In genomic region chr1:240193699-240194098, GRCh38 we compare ENCODE assay signal across 22 cellular contexts.
DNase-seq lines count a peak whose midpoint lies in the region; ATAC-seq and TF ChIP-seq lines count a peak whose summit lies in the region.
"Had no signal": no experiment of that assay in that cellular context is flagged by ENCODE, and none has a peak within 500 bp of the region (broad histone marks: within the 10 kb centered on the region; RNA-seq: fewer than 3 reads in every experiment).

No MANE protein-coding gene starts in this region.

- peaks cover 11% of the 10 kb centered on the region for H3K36me3 Mint-ChIP-seq in endodermal cell (ENCODE audit: low read depth)
- H3K36me3 Mint-ChIP-seq: CD8-positive, alpha-beta T cell; naive thymus-derived CD4-positive, alpha-beta T cell; T-cell had no signal

- no peak for TF ChIP-seq CTCF in brain microvascular endothelial cell (IDR thresholded peaks at IDR 0.05; ENCODE audit: low read depth, low read length, missing control alignments)
- TF ChIP-seq CTCF in endodermal cell (conservative IDR thresholded peaks at IDR 0.05): no peak

- no peaks in the 10 kb centered on the region for H3K27me3 Mint-ChIP-seq in endodermal cell (ENCODE audit: insufficient read depth)

- H3K4me3 ChIP-seq in brain microvascular endothelial cell (ENCODE audit: low read depth, low read length) (no peak overlapping the region), rectal smooth muscle tissue (ENCODE audit: low read length) (no peak overlapping the region), endodermal cell (ENCODE audit: low read length) (no peak overlapping the region)
- H3K4me3 ChIP-seq: ovary had no signal

- peaks cover 27% of the 10 kb centered on the region for H3K4me1 Mint-ChIP-seq in endodermal cell

- H3K27ac Mint-ChIP-seq in endodermal cell: no peak overlapping the region
- H3K27ac Mint-ChIP-seq: CD8-positive, alpha-beta T cell; H9; naive thymus-derived CD4-positive, alpha-beta T cell; T-cell had no signal

- no peaks in the 10 kb centered on the region for H3K9me3 Mint-ChIP-seq in endodermal cell
- H3K9me3 Mint-ChIP-seq: CD8-positive, alpha-beta T cell; H9; T-cell had no signal

- WGBS in endodermal cell (ENCODE audit: insufficient coverage in 1 of 2, insufficient read length in 1 of 2), 2 experiments: 63 to 80% methylated on average over 1 to 2 of the region's 2 CpGs

- in situ Hi-C loops in brain microvascular endothelial cell (cut with HindIII; ENCODE audit: low pct_ligation_motif_present, low sequenced_read_pairs): no loop called here

- H3K9ac ChIP-seq in rectal smooth muscle tissue (ENCODE audit: low read length) (no peak overlapping the region), endodermal cell (ENCODE audit: extremely low read depth, low read length, poor library complexity, severe bottlenecking) (no peak overlapping the region)

- H3K27me3 ChIP-seq in brain microvascular endothelial cell (replicated peaks) (no peaks in the 10 kb centered on the region), rectal smooth muscle tissue (ENCODE audit: control insufficient read depth, insufficient read depth, low read length) (no peaks in the 10 kb centered on the region), endodermal cell (ENCODE audit: control insufficient read depth, insufficient read depth, low read length, poor library complexity, severe bottlenecking) (no peaks in the 10 kb centered on the region)
- H3K27me3 ChIP-seq: ovary had no signal

- DNase-seq in ELF-1 (ENCODE audit: low read depth, low spot score): peak; percentile 7
- peak; percentile 14 for DNase-seq in brain microvascular endothelial cell
- no peak for DNase-seq in NCI-H526 (lab: John Stamatoyannopoulos, UW)
- DNase-seq in endodermal cell: no peak
- DNase-seq: activated CD4-positive, alpha-beta T cell treated with anti-CD3 and anti-CD28 coated beads for 4 hours; CD8-positive, alpha-beta T cell; DMS53; effector CD4-positive, alpha-beta T cell; H9; mammary epithelial cell; naive thymus-derived CD4-positive, alpha-beta T cell; NCI-H1436 treated with DMSO at 0.1 percent for 48 hours; NCI-H69; OCI-M1; right cardiac atrium; stimulated activated CD4-positive, alpha-beta T cell treated with anti-CD3 and anti-CD28 coated beads, Interleukin-15, amount 100 ng/mL, for 24 hours; T-cell had no signal

- peak; percentile 49 for ATAC-seq in HG03565 (IDR thresholded peaks at IDR 0.05; ENCODE audit: unreplicated experiment)
- no peak for ATAC-seq in HG03095 (IDR thresholded peaks at IDR 0.05; ENCODE audit: unreplicated experiment)
- ATAC-seq: CD8-positive, alpha-beta T cell; naive thymus-derived CD4-positive, alpha-beta T cell; right cardiac atrium; Right ventricle myocardium inferior; T-cell had no signal

- H3K4me3 Mint-ChIP-seq in endodermal cell: no peak overlapping the region
- H3K4me3 Mint-ChIP-seq: CD8-positive, alpha-beta T cell; H9; naive thymus-derived CD4-positive, alpha-beta T cell; T-cell had no signal

- H3K4me1 ChIP-seq in rectal smooth muscle tissue (ENCODE audit: control insufficient read depth, insufficient read depth, low read length): peaks cover 15% of the 10 kb centered on the region
- peaks cover 19% of the 10 kb centered on the region for H3K4me1 ChIP-seq in endodermal cell (ENCODE audit: control insufficient read depth, insufficient read depth, low read length)

- H3K27ac ChIP-seq in brain microvascular endothelial cell: no peak overlapping the region
- H3K27ac ChIP-seq in rectal smooth muscle tissue (ENCODE audit: low read depth, low read length): peak overlapping the region; percentile 67
- H3K27ac ChIP-seq in endodermal cell (ENCODE audit: low read depth, low read length): no peak overlapping the region
- H3K27ac ChIP-seq: ovary had no signal

- H3K36me3 ChIP-seq in brain microvascular endothelial cell (replicated peaks) (no peaks in the 10 kb centered on the region), rectal smooth muscle tissue (ENCODE audit: control insufficient read depth, insufficient read depth, low read length) (no peaks in the 10 kb centered on the region), endodermal cell (ENCODE audit: control insufficient read depth, insufficient read depth, low read length) (peaks cover 29% of the 10 kb centered on the region)
- H3K36me3 ChIP-seq: ovary had no signal

- H3K9me3 ChIP-seq in endodermal cell (ENCODE audit: control insufficient read depth, low read length): no peaks in the 10 kb centered on the region
- H3K9me3 ChIP-seq: ovary had no signal

Comparison
In these comparisons a context has a peak if more than half of its experiments do, and no peak if none do; other contexts are left out.
1. DNase-seq: peak in ELF-1 (single experiment) and brain microvascular endothelial cell (single experiment); none in NCI-H526 (0 of 2) and endodermal cell (single experiment).